17 cellular contexts compared by ENCODE assay signal in genomic region chr4:185317880-185318279, GRCh38.
"Had no signal": no experiment of that assay in that cellular context is flagged by ENCODE, and none has a peak within 500 bp of the region (broad histone marks: within the 10 kb centered on the region; RNA-seq: fewer than 3 reads in every experiment).

No MANE protein-coding gene starts in this region.

- H3K27ac ChIP-seq: dorsolateral prefrontal cortex, esophagus muscularis mucosa, spleen, tibial artery, vagina had no signal

- DNase-seq: activated CD4-positive, alpha-beta memory T cell treated with anti-CD3 and anti-CD28 coated beads, Interleukin-2, amount 10 ng/mL, durations not matched to agents 7 days and 5 days; activated gamma-delta T cell treated with Interleukin-2 at 50 U/mL for 16 hours; activated naive CD8-positive, alpha-beta T cell treated with anti-CD3 and anti-CD28 coated beads, Interleukin-2, amount 10 ng/mL, durations not matched to agents 7 days and 5 days; activated T-cell treated with anti-CD3 and anti-CD28 coated beads, Interleukin-2, amount 50 U/mL, for 48 hours; anterior cingulate cortex; dorsolateral prefrontal cortex; foreskin fibroblast; left colon; naive thymus-derived CD8-positive, alpha-beta T cell; right cardiac atrium; spleen; stimulated activated CD4-positive, alpha-beta T cell treated with anti-CD3 and anti-CD28 coated beads, Interleukin-1b, Interleukin-23, amount 100 ng/mL, for 48 hours; tibial artery had no signal

- ATAC-seq: left colon; naive thymus-derived CD8-positive, alpha-beta T cell; right cardiac atrium; stimulated activated memory B cell treated with anti-CD40 and anti-IgM and Interleukin-4, amounts not matched to agents 10 μg/mL and 1 μg/mL and 100 μg/mL, for 72 hours had no signal

- H3K4me1 Mint-ChIP-seq: stimulated activated memory B cell treated with anti-CD40 and anti-IgM and Interleukin-4, amounts not matched to agents 10 μg/mL and 1 μg/mL and 100 μg/mL, for 72 hours had no signal

- H3K27ac Mint-ChIP-seq: activated naive CD8-positive, alpha-beta T cell treated with anti-CD3 and anti-CD28 coated beads, Interleukin-2, amount 10 ng/mL, durations not matched to agents 7 days and 5 days; progenitor cell of endocrine pancreas; stimulated activated memory B cell treated with anti-CD40 and anti-IgM and Interleukin-4, amounts not matched to agents 10 μg/mL and 1 μg/mL and 100 μg/mL, for 72 hours had no signal

- H3K36me3 ChIP-seq: vagina had no signal

- H3K9me3 Mint-ChIP-seq: activated naive CD8-positive, alpha-beta T cell treated with anti-CD3 and anti-CD28 coated beads, Interleukin-2, amount 10 ng/mL, durations not matched to agents 7 days and 5 days; stimulated activated memory B cell treated with anti-CD40 and anti-IgM and Interleukin-4, amounts not matched to agents 10 μg/mL and 1 μg/mL and 100 μg/mL, for 72 hours had no signal

- H3K4me1 ChIP-seq: esophagus muscularis mucosa, vagina had no signal

- H3K27me3 ChIP-seq: dorsolateral prefrontal cortex, esophagus muscularis mucosa, spleen, tibial artery, vagina had no signal

- H3K4me3 Mint-ChIP-seq: activated CD4-positive, alpha-beta memory T cell treated with anti-CD3 and anti-CD28 coated beads, Interleukin-2, amount 10 ng/mL, durations not matched to agents 7 days and 5 days; naive thymus-derived CD8-positive, alpha-beta T cell; stimulated activated memory B cell treated with anti-CD40 and anti-IgM and Interleukin-4, amounts not matched to agents 10 μg/mL and 1 μg/mL and 100 μg/mL, for 72 hours had no signal

- H3K9me3 ChIP-seq: esophagus muscularis mucosa, tibial artery, vagina had no signal

- H3K27me3 Mint-ChIP-seq: activated CD4-positive, alpha-beta memory T cell treated with anti-CD3 and anti-CD28 coated beads, Interleukin-2, amount 10 ng/mL, durations not matched to agents 7 days and 5 days; activated naive CD8-positive, alpha-beta T cell treated with anti-CD3 and anti-CD28 coated beads, Interleukin-2, amount 10 ng/mL, durations not matched to agents 7 days and 5 days; naive thymus-derived CD8-positive, alpha-beta T cell; progenitor cell of endocrine pancreas; stimulated activated memory B cell treated with anti-CD40 and anti-IgM and Interleukin-4, amounts not matched to agents 10 μg/mL and 1 μg/mL and 100 μg/mL, for 72 hours had no signal

- H3K4me3 ChIP-seq: dorsolateral prefrontal cortex, esophagus muscularis mucosa, spleen, tibial artery, vagina had no signal
